9 cellular contexts compared by ENCODE assay signal in the genomic region with DNA sequence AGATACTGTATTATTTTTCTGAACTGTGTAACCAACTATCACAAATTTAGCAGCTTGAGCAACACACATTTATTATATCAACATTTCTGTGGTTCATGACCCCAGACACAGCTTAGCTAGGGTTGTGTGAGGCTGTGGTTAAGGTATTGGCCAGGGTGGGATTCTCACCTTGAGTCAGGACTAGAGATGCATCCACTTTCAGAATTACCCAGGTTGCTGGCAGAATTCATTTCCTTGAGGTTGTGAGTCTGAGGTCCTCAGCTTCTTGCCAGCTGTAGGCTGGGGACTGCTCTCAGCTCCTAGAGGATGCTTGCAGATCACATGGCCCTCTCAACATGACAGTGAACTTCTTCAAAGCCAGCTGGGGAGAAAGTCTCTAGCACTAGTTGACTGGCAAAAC.
A peak's percentile ranks its signal among the peaks of the same experiment; 100 is the strongest.
DNase-seq lines count a peak whose midpoint lies in the region; ATAC-seq and TF ChIP-seq lines count a peak whose summit lies in the region.
"Had no signal": no experiment of that assay in that cellular context is flagged by ENCODE, and none has a peak within 500 bp of the region (broad histone marks: within the 10 kb centered on the region; RNA-seq: fewer than 3 reads in every experiment).

No MANE protein-coding gene starts in this region.

- no peak for DNase-seq in tibial artery
- DNase-seq in DMS79 (lab: John Stamatoyannopoulos, UW) = no peak
- no peak for DNase-seq in ACHN
- no peak for DNase-seq in coronary artery (ENCODE audit: low spot score)
- DNase-seq: NCI-H748 treated with DMSO at 0.1 percent for 48 hours had no signal

- no peaks in the 10 kb centered on the region for H3K27me3 ChIP-seq in tibial artery

- peaks cover 3% of the 10 kb centered on the region for H3K4me1 Mint-ChIP-seq in activated T-helper 17 cell treated with anti-CD3 and anti-CD28 coated beads, Interleukin-2, amount 50 U/mL, for 72 hours

- no peaks in the 10 kb centered on the region for H3K27me3 Mint-ChIP-seq in activated T-helper 17 cell treated with anti-CD3 and anti-CD28 coated beads, Interleukin-2, amount 50 U/mL, for 72 hours

- intact Hi-C loops in tibial artery (cut with DNase I; ENCODE audit: low total_unique reads) = no loop called here

- H3K36me3 Mint-ChIP-seq in activated T-helper 17 cell treated with anti-CD3 and anti-CD28 coated beads, Interleukin-2, amount 50 U/mL, for 72 hours (ENCODE audit: low read depth) = no peaks in the 10 kb centered on the region

- H3K27ac ChIP-seq in tibial artery (no peak overlapping the region), coronary artery (no peak overlapping the region)

- no peak overlapping the region for H3K27ac Mint-ChIP-seq in activated T-helper 17 cell treated with anti-CD3 and anti-CD28 coated beads, Interleukin-2, amount 50 U/mL, for 72 hours

- no peaks in the 10 kb centered on the region for H3K9me3 Mint-ChIP-seq in activated T-helper 17 cell treated with anti-CD3 and anti-CD28 coated beads, Interleukin-2, amount 50 U/mL, for 72 hours

- ATAC-seq in GM18508 (IDR thresholded peaks at IDR 0.05; ENCODE audit: insufficient read depth, unreplicated experiment) (peak; percentile 92), GM19438 (IDR thresholded peaks at IDR 0.05; ENCODE audit: low read depth, unreplicated experiment) (peak; percentile 76), HG03060 (IDR thresholded peaks at IDR 0.05; ENCODE audit: low read depth, unreplicated experiment) (peak; percentile 71)
- ATAC-seq in activated T-helper 17 cell treated with anti-CD3 and anti-CD28 coated beads, Interleukin-2, amount 50 U/mL, for 72 hours (replicated peaks) = peak; percentile 84

- H3K4me3 Mint-ChIP-seq in activated T-helper 17 cell treated with anti-CD3 and anti-CD28 coated beads, Interleukin-2, amount 50 U/mL, for 72 hours = no peak overlapping the region

- in situ Hi-C loops in ACHN (cut with HindIII; ENCODE audit: low pct_ligation_motif_present, low pct_unique_long_range_greater_than_20kb, low sequenced_read_pairs) = no loop called here

- no peak overlapping the region for H3K4me3 ChIP-seq in tibial artery
- no peak overlapping the region for H3K4me3 ChIP-seq in coronary artery

- no peaks in the 10 kb centered on the region for H3K4me1 ChIP-seq in tibial artery

- no peaks in the 10 kb centered on the region for H3K36me3 ChIP-seq in tibial artery

- TF ChIP-seq CTCF in tibial artery (IDR thresholded peaks at IDR 0.05) (no peak), coronary artery (IDR thresholded peaks at IDR 0.05) (no peak)

- H3K9me3 ChIP-seq in tibial artery = no peaks in the 10 kb centered on the region
